Comparison of ENCODE assay signal across 32 cellular contexts in the genomic region with DNA sequence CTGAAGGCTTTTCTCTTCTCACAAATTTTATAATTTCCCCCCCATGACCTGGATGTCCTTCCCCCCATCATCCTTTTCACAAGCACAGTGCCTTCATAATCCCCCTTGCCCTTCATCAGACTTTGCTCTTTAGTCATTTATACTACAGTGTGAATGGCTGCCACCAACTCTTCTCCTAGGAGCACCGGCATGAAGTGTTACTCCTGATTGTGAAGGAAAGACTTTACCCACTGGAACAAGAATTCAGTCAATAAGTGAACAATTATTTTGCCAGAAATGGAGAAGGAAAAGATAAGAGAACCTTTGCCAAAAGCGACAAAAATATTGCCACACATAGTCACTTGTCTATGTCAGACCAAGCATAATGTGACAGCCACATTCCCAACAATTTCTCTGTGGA. TPM values are rescaled to one million over a fixed set of nuclear protein-coding genes. Genes with fewer than 3 reads are reported as not detected.
"Had no signal": no experiment of that assay in that cellular context is flagged by ENCODE, and none has a peak within 500 bp of the region (broad histone marks: within the 10 kb centered on the region; RNA-seq: fewer than 3 reads in every experiment).

No MANE protein-coding gene starts in this region.

- H3K79me2 ChIP-seq: parathyroid adenoma had no signal

- ATAC-seq: natural killer cell; psoas muscle; right cardiac atrium; sciatic nerve; stimulated activated memory B cell treated with anti-CD40 and anti-IgM and Interleukin-4, amounts not matched to agents 10 μg/mL and 1 μg/mL and 100 μg/mL, for 72 hours; stimulated activated naive CD8-positive, alpha-beta T cell treated with anti-CD3 and anti-CD28 coated beads, Interleukin-15, amount 100 ng/mL, for 72 hours; stimulated activated naive CD8-positive, alpha-beta T cell treated with anti-CD3 and anti-CD28 coated beads, Interleukin-15, Interleukin-2, amounts not matched to agents 100 U/mL and 50 U/mL, for 24 hours; upper lobe of right lung had no signal

- H2AFZ ChIP-seq: neural progenitor cell, parathyroid adenoma had no signal

- H3K4me2 ChIP-seq: neural progenitor cell, smooth muscle cell had no signal

- DNase-seq: natural killer cell; occipital lobe; ovary; posterior cingulate gyrus; psoas muscle; right cardiac atrium; spleen; stimulated activated CD4-positive, alpha-beta T cell treated with anti-CD3 and anti-CD28 coated beads, Interleukin-12 subunit alpha, Interleukin-12 subunit beta, amount 100 ng/mL, for 4 hours; stimulated activated CD4-positive, alpha-beta T cell treated with anti-CD3 and anti-CD28 coated beads, Interleukin-1b, Interleukin-23, amount 100 ng/mL, for 48 hours; stimulated activated CD4-positive, alpha-beta T cell treated with anti-CD3 and anti-CD28 coated beads, Interleukin-4, amount 100 ng/mL, for 1 hour; stimulated activated CD4-positive, alpha-beta T cell treated with anti-CD3 and anti-CD28 coated beads, Interleukin-4, amount 100 ng/mL, for 4 hours; stimulated activated CD8-positive, alpha-beta memory T cell treated with anti-CD3 and anti-CD28 coated beads, Interleukin-4, amount 100 ng/mL, for 48 hours; stimulated activated naive CD4-positive, alpha-beta T cell; stimulated activated naive CD8-positive, alpha-beta T cell treated with anti-CD3 and anti-CD28 coated beads, Interleukin-15, amount 100 ng/mL, for 72 hours; stimulated activated naive CD8-positive, alpha-beta T cell treated with anti-CD3 and anti-CD28 coated beads, Interleukin-15, Interleukin-2, amounts not matched to agents 100 U/mL and 50 U/mL, for 24 hours; substantia nigra; testis; tibial artery; transverse colon; upper lobe of right lung; uterus had no signal

- H3K27me3 ChIP-seq: neural progenitor cell, ovary, suprapubic skin, testis, transverse colon, upper lobe of right lung, uterus had no signal

- H3K27ac ChIP-seq: neural progenitor cell, ovary, parathyroid adenoma, psoas muscle, skin epidermis, spleen, suprapubic skin, testis, tibial artery, transverse colon, upper lobe of right lung, uterus had no signal

- H3K9ac ChIP-seq: neural progenitor cell, parathyroid adenoma had no signal

- H3K4me3 ChIP-seq: neural progenitor cell, ovary, psoas muscle, skin epidermis, smooth muscle cell, spleen, suprapubic skin, testis, tibial artery, transverse colon, upper lobe of right lung, uterus had no signal

- H3K9me3 ChIP-seq: ovary, psoas muscle, suprapubic skin, testis, tibial artery, transverse colon, upper lobe of right lung, uterus had no signal

- H3K4me1 ChIP-seq: neural progenitor cell, parathyroid adenoma, psoas muscle, spleen, suprapubic skin, testis, tibial artery, transverse colon, upper lobe of right lung, uterus had no signal

- H3K36me3 ChIP-seq: neural progenitor cell, ovary, spleen, suprapubic skin, tibial artery, transverse colon, upper lobe of right lung, uterus had no signal

RNA-seq across cellular contexts. Expression of a gene that starts 5.0 kb away (rescaled TPM):
- total RNA-seq: natural killer cell, occipital lobe, ovary, progenitor cell of endocrine pancreas, psoas muscle, renal cortical epithelial cell, right cardiac atrium, sciatic nerve, smooth muscle cell, spleen, testis, transverse colon, upper lobe of right lung, urinary bladder, uterus had no signal

RNA-seq across cellular contexts. Expression of a gene that starts 18.4 kb away (rescaled TPM):
- total RNA-seq: natural killer cell, occipital lobe, osteoblast, ovary, psoas muscle, renal cortical epithelial cell, right cardiac atrium, sciatic nerve, smooth muscle cell, spleen, suprapubic skin, testis, upper lobe of right lung, urinary bladder, uterus had no signal

RNA-seq across cellular contexts. Expression of a gene that starts 38.2 kb away (rescaled TPM):
- total RNA-seq: natural killer cell, occipital lobe, osteoblast, ovary, progenitor cell of endocrine pancreas, psoas muscle, renal cortical epithelial cell, right cardiac atrium, sciatic nerve, smooth muscle cell, spleen, transverse colon, upper lobe of right lung, urinary bladder, uterus had no signal
